Comparison of ENCODE assay signal across 8 cellular contexts in the genomic region with DNA sequence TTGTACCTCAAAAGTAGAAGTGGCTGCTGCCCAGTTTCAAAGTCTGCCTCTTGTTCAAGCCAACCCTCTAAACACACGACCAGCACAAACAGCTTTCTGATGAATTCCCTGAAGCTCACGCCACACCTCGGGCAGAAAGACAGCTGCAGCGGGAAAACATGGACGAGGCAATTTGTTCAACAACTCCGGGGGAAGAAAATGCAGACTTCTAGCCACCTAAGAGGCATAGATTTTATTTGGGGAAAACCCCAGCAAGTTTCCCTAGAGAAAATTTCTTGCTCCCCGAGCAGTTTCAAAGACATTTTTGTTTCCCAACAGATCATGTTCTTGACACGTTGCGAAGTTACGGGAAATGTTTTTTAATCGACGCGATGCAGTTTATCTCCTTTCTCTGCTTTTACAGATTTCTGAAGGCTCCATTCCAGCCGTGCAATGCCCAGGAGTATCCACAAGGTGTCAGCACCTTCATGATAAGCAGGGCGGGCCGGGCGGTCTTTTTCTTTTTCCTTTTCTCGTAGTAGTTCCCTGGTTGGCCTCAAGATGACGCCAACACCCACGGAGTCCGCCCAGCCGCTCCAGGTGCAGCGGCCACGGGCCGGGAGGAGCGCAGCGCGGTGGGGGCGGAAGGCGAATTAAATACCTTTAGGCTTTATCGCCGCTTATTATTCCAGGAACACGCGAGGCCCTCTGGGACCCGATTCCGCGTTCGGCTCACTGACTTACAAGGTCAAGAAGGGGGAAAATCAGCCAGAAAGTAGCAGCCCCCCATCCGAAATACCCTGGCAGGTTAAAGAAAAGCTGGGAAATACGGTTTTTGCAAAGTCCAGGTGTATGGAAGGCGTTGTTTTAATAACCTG. TPM values are rescaled to one million over a fixed set of nuclear protein-coding genes. Genes with fewer than 3 reads are reported as not detected.
DNase-seq lines count a peak whose midpoint lies in the region; ATAC-seq and TF ChIP-seq lines count a peak whose summit lies in the region.

No MANE protein-coding gene starts in this region.

- peak; percentile 61 for ATAC-seq in HG03097 (IDR thresholded peaks at IDR 0.05; ENCODE audit: low FRiP score, unreplicated experiment)
- ATAC-seq in activated B cell treated with CpG ODN at 0.5 μM for 24 hours (ENCODE audit: low read depth): peak; percentile 99
- ATAC-seq in GM21526 (IDR thresholded peaks at IDR 0.05; ENCODE audit: low FRiP score, unreplicated experiment): no peak

- CTCF ChIA-PET in GM10248 (lab: Yijun Ruan, JAX) (interaction anchor here (0.8 to 2.6 kb wide), 29 partner anchors 11 to 1205 kb away, joined by 3 to 52 read pairs (median 4); a partner anchor contains a TSS), activated B cell treated with CpG ODN at 0.5 μM for 24 hours (lab: Charles Lee) (interaction anchor here (0.6 to 2.3 kb wide), 9 partner anchors 8 to 1072 kb away, joined by 3 to 8 read pairs (median 3); no protein-coding TSS in a partner anchor)

- H3K27me3 Mint-ChIP-seq in activated B cell treated with CpG ODN at 0.5 μM for 24 hours: peaks cover 32% of the 10 kb centered on the region

- H3K4me1 Mint-ChIP-seq in activated B cell treated with CpG ODN at 0.5 μM for 24 hours: peaks cover 25% of the 10 kb centered on the region

- peak overlapping the region; percentile 64 for H3K4me3 Mint-ChIP-seq in activated B cell treated with CpG ODN at 0.5 μM for 24 hours

- peak; percentile 89 for DNase-seq in GM10248 (ENCODE audit: extremely low spot score)
- peak; percentile 55 for DNase-seq in NCI-H345 treated with DMSO at 0.1 percent for 48 hours (lab: John Stamatoyannopoulos, UW; ENCODE audit: unreplicated experiment)
- peak; percentile 72 for DNase-seq in activated B cell treated with CpG ODN at 0.5 μM for 24 hours
- peak; percentile 79 for DNase-seq in central memory CD4-positive, alpha-beta T cell
- DNase-seq in kidney glomerular epithelial cell (lab: John Stamatoyannopoulos, UW): peak; percentile 89
- peak; percentile 76 to 82 for DNase-seq in stimulated activated CD4-positive, alpha-beta T cell treated with anti-CD3 and anti-CD28 coated beads, Interleukin-1b, Interleukin-23, amount 100 ng/mL, for 4 hours (ENCODE audit: low read depth in 2 of 2)

- H3K36me3 Mint-ChIP-seq in activated B cell treated with CpG ODN at 0.5 μM for 24 hours (ENCODE audit: low read depth): no peaks in the 10 kb centered on the region

- H3K9me3 Mint-ChIP-seq in activated B cell treated with CpG ODN at 0.5 μM for 24 hours: no peaks in the 10 kb centered on the region

- H3K27ac Mint-ChIP-seq in activated B cell treated with CpG ODN at 0.5 μM for 24 hours: no peak overlapping the region

- POLR2A ChIA-PET in GM10248 (lab: Yijun Ruan, JAX) (no interaction called here), activated B cell treated with CpG ODN at 0.5 μM for 24 hours (lab: Charles Lee) (no interaction called here)

- intact Hi-C loops in activated B cell treated with CpG ODN at 0.5 μM for 24 hours (cut with micrococcal nuclease): loop anchor here (1.0 to 10.0 kb wide), 10 partner anchors 201 to 1205 kb away; a partner anchor contains a TSS

- TF ChIP-seq CTCF in GM10248 (IDR thresholded peaks at IDR 0.05; ENCODE audit: control extremely low read depth, extremely low read depth, low read depth, missing control alignments) (peak; percentile 99), activated B cell treated with CpG ODN at 0.5 μM for 24 hours (IDR thresholded peaks at IDR 0.05) (peak; percentile 95)

RNA-seq across cellular contexts. Expression of a gene that starts 2.9 kb away (rescaled TPM):
- total RNA-seq in activated B cell treated with CpG ODN at 0.5 μM for 24 hours: not detected in 2 replicates

RNA-seq across cellular contexts. Expression of a gene that starts 8.7 kb away (rescaled TPM):
- total RNA-seq in activated B cell treated with CpG ODN at 0.5 μM for 24 hours: 27.9 and 35.0 TPM in 2 replicates

RNA-seq across cellular contexts. Expression of a gene that starts 14.6 kb away (rescaled TPM):
- total RNA-seq in activated B cell treated with CpG ODN at 0.5 μM for 24 hours: not detected in 2 replicates

RNA-seq across cellular contexts. Expression of a gene that starts 53.4 kb away (rescaled TPM):
- total RNA-seq in activated B cell treated with CpG ODN at 0.5 μM for 24 hours: not detected in 2 replicates
